11 cellular contexts compared by ENCODE assay signal in genomic region chr2:4354678-4355077, GRCh38.
DNase-seq lines count a peak whose midpoint lies in the region; ATAC-seq and TF ChIP-seq lines count a peak whose summit lies in the region.
"Had no signal": no experiment of that assay in that cellular context is flagged by ENCODE, and none has a peak within 500 bp of the region (broad histone marks: within the 10 kb centered on the region; RNA-seq: fewer than 3 reads in every experiment).

No MANE protein-coding gene starts in this region.

- H3K36me3 ChIP-seq in Karpas-422 (ENCODE audit: insufficient read depth, low read length), result no peaks in the 10 kb centered on the region
- H3K36me3 ChIP-seq in adrenal gland (replicated peaks in 1 of 2), result no peaks in the 10 kb centered on the region

- H3K4me1 Mint-ChIP-seq in osteocyte (ENCODE audit: unreplicated experiment), result peaks cover 8% of the 10 kb centered on the region
- no peaks in the 10 kb centered on the region for H3K4me1 Mint-ChIP-seq in natural killer cell
- H3K4me1 Mint-ChIP-seq: activated CD8-positive, alpha-beta memory T cell treated with anti-CD3 and anti-CD28 coated beads, Interleukin-2, amount 10 ng/mL, durations not matched to agents 7 days and 5 days; IgD-negative memory B cell had no signal

- no peaks in the 10 kb centered on the region for H4K20me1 ChIP-seq in Karpas-422 (ENCODE audit: insufficient read depth, low read depth, low read length)

- H3K27ac ChIP-seq in Karpas-422 (ENCODE audit: low read length) (no peak overlapping the region), adrenal gland (peak overlapping the region in 1 of 5 donors; percentile 22)
- H3K27ac ChIP-seq: epithelial cell of prostate had no signal

- WGBS in adrenal gland, 4 donors, result 63 to 70% (median 65%) methylated on average over 10 of the region's 10 CpGs

- H3K9me3 ChIP-seq in Karpas-422 (ENCODE audit: low read length) (no peaks in the 10 kb centered on the region), adrenal gland (replicated peaks in 1 of 3) (no peaks in the 10 kb centered on the region)

- H3K79me2 ChIP-seq in Karpas-422 (ENCODE audit: low read length), result no peaks in the 10 kb centered on the region

- TF ChIP-seq POLR2A in adrenal gland (IDR thresholded peaks at IDR 0.05), result no peak

- no peaks in the 10 kb centered on the region for H3K9me2 ChIP-seq in Karpas-422 (replicated peaks; ENCODE audit: insufficient read depth, low read length)

- TF ChIP-seq CTCF in adrenal gland (IDR thresholded peaks at IDR 0.05), result peak in 1 of 6 experiments; percentile 13
- peak; percentile 44 for TF ChIP-seq CTCF in osteocyte (IDR thresholded peaks at IDR 0.05)
- no peak for TF ChIP-seq CTCF in natural killer cell (IDR thresholded peaks at IDR 0.05)

- DNase-seq in NCI-H2171 treated with DMSO at 0.1 percent for 48 hours (lab: John Stamatoyannopoulos, UW), result peak; percentile 8
- no peak for DNase-seq in NCI-H2171 (lab: John Stamatoyannopoulos, UW)
- peak; percentile 80 for DNase-seq in Karpas-422
- peak in 5 of 7 donors; percentile 8 to 59 (median 19) for DNase-seq in adrenal gland
- DNase-seq in osteocyte (ENCODE audit: extremely low spot score, unreplicated experiment), result no peak
- no peak for DNase-seq in natural killer cell
- DNase-seq in H4 (ENCODE audit: low spot score), result no peak
- DNase-seq in effector CD8-positive, alpha-beta T cell (lab: John Stamatoyannopoulos, UW), result no peak
- DNase-seq: activated CD8-positive, alpha-beta memory T cell treated with anti-CD3 and anti-CD28 coated beads, Interleukin-2, amount 10 ng/mL, durations not matched to agents 7 days and 5 days had no signal

- H3K9me3 Mint-ChIP-seq in osteocyte (ENCODE audit: unreplicated experiment), result no peaks in the 10 kb centered on the region
- H3K9me3 Mint-ChIP-seq in natural killer cell, result peaks cover 5 to 10% of the 10 kb centered on the region in 2 donors

- no peak overlapping the region for H3K4me3 Mint-ChIP-seq in osteocyte (ENCODE audit: unreplicated experiment)
- H3K4me3 Mint-ChIP-seq in natural killer cell, result no peak overlapping the region
- H3K4me3 Mint-ChIP-seq: activated CD8-positive, alpha-beta memory T cell treated with anti-CD3 and anti-CD28 coated beads, Interleukin-2, amount 10 ng/mL, durations not matched to agents 7 days and 5 days; IgD-negative memory B cell had no signal

- H3K4me3 ChIP-seq in Karpas-422 (ENCODE audit: low read length) (no peak overlapping the region), adrenal gland (no peak overlapping the region)

- no peak for ATAC-seq in natural killer cell
- ATAC-seq: activated CD8-positive, alpha-beta memory T cell treated with anti-CD3 and anti-CD28 coated beads, Interleukin-2, amount 10 ng/mL, durations not matched to agents 7 days and 5 days had no signal

- H3K36me3 Mint-ChIP-seq in osteocyte (ENCODE audit: unreplicated experiment) (no peaks in the 10 kb centered on the region), natural killer cell (no peaks in the 10 kb centered on the region)
- H3K36me3 Mint-ChIP-seq: activated CD8-positive, alpha-beta memory T cell treated with anti-CD3 and anti-CD28 coated beads, Interleukin-2, amount 10 ng/mL, durations not matched to agents 7 days and 5 days had no signal

- H3K27me3 Mint-ChIP-seq in osteocyte (ENCODE audit: unreplicated experiment) (no peaks in the 10 kb centered on the region), natural killer cell (ENCODE audit: low read depth in 2 of 2) (no peaks in the 10 kb centered on the region)
- H3K27me3 Mint-ChIP-seq: activated CD8-positive, alpha-beta memory T cell treated with anti-CD3 and anti-CD28 coated beads, Interleukin-2, amount 10 ng/mL, durations not matched to agents 7 days and 5 days had no signal

- H3K9ac ChIP-seq in Karpas-422 (ENCODE audit: low read length), result no peak overlapping the region

- intact Hi-C loops in adrenal gland (cut with DNase I) (no loop called here), natural killer cell (cut with micrococcal nuclease) (no loop called here)

- no peak overlapping the region for H3K4me2 ChIP-seq in Karpas-422 (ENCODE audit: low read depth, low read length, poor library complexity, severe bottlenecking)

- no peak overlapping the region for H2AFZ ChIP-seq in Karpas-422 (ENCODE audit: low read length)

- H3K4me1 ChIP-seq in Karpas-422 (ENCODE audit: low read length) (no peaks in the 10 kb centered on the region), adrenal gland (replicated peaks in 1 of 2) (no peaks in the 10 kb centered on the region)

- H3K27me3 ChIP-seq in Karpas-422 (ENCODE audit: low read length) (no peaks in the 10 kb centered on the region), adrenal gland (no peaks in the 10 kb centered on the region)

- H3K27ac Mint-ChIP-seq in osteocyte (ENCODE audit: unreplicated experiment) (no peak overlapping the region), natural killer cell (no peak overlapping the region)
- H3K27ac Mint-ChIP-seq: activated CD8-positive, alpha-beta memory T cell treated with anti-CD3 and anti-CD28 coated beads, Interleukin-2, amount 10 ng/mL, durations not matched to agents 7 days and 5 days; IgD-negative memory B cell had no signal

Comparison
In these comparisons a context has a peak if more than half of its experiments do, and no peak if none do; other contexts are left out.
1. DNase-seq: peak in NCI-H2171 treated with DMSO at 0.1 percent for 48 hours (single experiment), Karpas-422 (single experiment) and adrenal gland (5 of 7); none in NCI-H2171 (single experiment), osteocyte (single experiment), natural killer cell (single experiment), H4 (single experiment) and effector CD8-positive, alpha-beta T cell (single experiment).